1 cellular context compared by ENCODE assay signal in the genomic region with DNA sequence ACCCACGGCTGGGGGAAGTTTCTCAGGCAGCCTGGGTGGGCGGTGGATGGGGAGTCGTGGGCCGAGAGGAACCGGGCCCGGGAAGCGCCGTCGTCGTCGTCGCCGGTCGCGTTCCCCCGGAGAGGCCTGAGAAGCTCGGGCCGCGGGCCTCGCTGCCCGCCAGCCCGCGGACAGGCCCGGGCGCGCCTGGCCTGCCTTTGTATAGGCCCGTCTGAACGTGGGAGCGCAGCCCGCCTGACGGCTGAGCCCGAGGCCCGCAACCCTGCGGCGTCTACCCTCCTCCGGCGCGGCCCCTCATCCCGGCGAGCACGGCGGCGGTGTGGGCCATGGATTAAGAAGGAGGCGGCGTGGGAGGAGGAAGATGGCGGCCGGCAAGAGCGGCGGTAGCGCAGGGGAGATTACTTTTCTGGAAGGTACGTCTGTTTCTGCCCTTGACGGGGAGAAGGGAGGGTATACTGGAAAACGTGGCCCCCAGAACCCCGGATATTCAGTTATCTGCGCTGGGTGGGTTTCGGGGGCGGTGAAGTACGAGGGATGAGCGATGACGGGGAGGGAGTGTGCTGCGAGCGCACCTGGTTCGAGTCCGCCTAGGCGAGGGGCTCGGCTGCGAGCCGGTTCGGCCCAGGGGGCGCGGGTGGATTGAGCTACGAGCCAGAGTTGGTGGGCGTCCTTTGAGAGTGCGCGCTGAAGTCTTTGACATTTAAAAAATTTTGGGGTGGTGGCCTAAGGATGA.
TF ChIP-seq lines count a peak whose summit lies in the region.

No MANE protein-coding gene starts in this region.

TF ChIP-seq in HepG2, 621 proteins besides CTCF, POLR2A, EP300 and RAD21 (continued from another document and continues in another):
- TF ChIP-seq, protein P1, sequence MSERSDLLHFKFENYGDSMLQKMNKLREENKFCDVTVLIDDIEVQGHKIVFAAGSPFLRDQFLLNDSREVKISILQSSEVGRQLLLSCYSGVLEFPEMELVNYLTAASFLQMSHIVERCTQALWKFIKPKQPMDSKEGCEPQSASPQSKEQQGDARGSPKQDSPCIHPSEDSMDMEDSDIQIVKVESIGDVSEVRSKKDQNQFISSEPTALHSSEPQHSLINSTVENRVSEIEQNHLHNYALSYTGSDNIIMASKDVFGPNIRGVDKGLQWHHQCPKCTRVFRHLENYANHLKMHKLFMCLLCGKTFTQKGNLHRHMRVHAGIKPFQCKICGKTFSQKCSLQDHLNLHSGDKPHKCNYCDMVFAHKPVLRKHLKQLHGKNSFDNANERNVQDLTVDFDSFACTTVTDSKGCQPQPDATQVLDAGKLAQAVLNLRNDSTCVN (CRISPR knock-in tag; IDR thresholded peaks at IDR 0.05; ENCODE audit: borderline replicate concordance) = no peak
- no peak for TF ChIP-seq ZEB1 (IDR thresholded peaks at IDR 0.05; ENCODE audit: insufficient replicate concordance, low read depth)
- TF ChIP-seq, protein P2, sequence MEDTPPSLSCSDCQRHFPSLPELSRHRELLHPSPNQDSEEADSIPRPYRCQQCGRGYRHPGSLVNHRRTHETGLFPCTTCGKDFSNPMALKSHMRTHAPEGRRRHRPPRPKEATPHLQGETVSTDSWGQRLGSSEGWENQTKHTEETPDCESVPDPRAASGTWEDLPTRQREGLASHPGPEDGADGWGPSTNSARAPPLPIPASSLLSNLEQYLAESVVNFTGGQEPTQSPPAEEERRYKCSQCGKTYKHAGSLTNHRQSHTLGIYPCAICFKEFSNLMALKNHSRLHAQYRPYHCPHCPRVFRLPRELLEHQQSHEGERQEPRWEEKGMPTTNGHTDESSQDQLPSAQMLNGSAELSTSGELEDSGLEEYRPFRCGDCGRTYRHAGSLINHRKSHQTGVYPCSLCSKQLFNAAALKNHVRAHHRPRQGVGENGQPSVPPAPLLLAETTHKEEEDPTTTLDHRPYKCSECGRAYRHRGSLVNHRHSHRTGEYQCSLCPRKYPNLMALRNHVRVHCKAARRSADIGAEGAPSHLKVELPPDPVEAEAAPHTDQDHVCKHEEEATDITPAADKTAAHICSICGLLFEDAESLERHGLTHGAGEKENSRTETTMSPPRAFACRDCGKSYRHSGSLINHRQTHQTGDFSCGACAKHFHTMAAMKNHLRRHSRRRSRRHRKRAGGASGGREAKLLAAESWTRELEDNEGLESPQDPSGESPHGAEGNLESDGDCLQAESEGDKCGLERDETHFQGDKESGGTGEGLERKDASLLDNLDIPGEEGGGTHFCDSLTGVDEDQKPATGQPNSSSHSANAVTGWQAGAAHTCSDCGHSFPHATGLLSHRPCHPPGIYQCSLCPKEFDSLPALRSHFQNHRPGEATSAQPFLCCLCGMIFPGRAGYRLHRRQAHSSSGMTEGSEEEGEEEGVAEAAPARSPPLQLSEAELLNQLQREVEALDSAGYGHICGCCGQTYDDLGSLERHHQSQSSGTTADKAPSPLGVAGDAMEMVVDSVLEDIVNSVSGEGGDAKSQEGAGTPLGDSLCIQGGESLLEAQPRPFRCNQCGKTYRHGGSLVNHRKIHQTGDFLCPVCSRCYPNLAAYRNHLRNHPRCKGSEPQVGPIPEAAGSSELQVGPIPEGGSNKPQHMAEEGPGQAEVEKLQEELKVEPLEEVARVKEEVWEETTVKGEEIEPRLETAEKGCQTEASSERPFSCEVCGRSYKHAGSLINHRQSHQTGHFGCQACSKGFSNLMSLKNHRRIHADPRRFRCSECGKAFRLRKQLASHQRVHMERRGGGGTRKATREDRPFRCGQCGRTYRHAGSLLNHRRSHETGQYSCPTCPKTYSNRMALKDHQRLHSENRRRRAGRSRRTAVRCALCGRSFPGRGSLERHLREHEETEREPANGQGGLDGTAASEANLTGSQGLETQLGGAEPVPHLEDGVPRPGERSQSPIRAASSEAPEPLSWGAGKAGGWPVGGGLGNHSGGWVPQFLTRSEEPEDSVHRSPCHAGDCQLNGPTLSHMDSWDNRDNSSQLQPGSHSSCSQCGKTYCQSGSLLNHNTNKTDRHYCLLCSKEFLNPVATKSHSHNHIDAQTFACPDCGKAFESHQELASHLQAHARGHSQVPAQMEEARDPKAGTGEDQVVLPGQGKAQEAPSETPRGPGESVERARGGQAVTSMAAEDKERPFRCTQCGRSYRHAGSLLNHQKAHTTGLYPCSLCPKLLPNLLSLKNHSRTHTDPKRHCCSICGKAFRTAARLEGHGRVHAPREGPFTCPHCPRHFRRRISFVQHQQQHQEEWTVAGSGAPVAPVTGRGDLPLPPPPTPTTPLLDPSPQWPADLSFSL (CRISPR knock-in tag; IDR thresholded peaks at IDR 0.05) = no peak
- TF ChIP-seq ZBTB7B (CRISPR knock-in tag; IDR thresholded peaks at IDR 0.05) = no peak; the same call in 1 of the 2 replicates
- TF ChIP-seq, protein P3, sequence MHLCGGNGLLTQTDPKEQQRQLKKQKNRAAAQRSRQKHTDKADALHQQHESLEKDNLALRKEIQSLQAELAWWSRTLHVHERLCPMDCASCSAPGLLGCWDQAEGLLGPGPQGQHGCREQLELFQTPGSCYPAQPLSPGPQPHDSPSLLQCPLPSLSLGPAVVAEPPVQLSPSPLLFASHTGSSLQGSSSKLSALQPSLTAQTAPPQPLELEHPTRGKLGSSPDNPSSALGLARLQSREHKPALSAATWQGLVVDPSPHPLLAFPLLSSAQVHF (CRISPR knock-in tag; IDR thresholded peaks at IDR 0.05) = no peak; the same call in 1 of the 2 replicates
- no peak for TF ChIP-seq DNMT3B (CRISPR knock-in tag; conservative IDR thresholded peaks at IDR 0.05)
- peak; percentile 28; the same call in 1 of the 2 replicates for TF ChIP-seq TMF1 (CRISPR knock-in tag; IDR thresholded peaks at IDR 0.05; ENCODE audit: low read depth)
- peak; percentile 5; the same call in 1 of the 2 replicates for TF ChIP-seq ZNF670 (CRISPR knock-in tag; IDR thresholded peaks at IDR 0.05; ENCODE audit: borderline replicate concordance)
- no peak for TF ChIP-seq ZNF180 (CRISPR knock-in tag; IDR thresholded peaks at IDR 0.05; ENCODE audit: borderline replicate concordance, low read depth)
- no peak for TF ChIP-seq ZNF235 (CRISPR knock-in tag; IDR thresholded peaks at IDR 0.05; ENCODE audit: borderline replicate concordance)
- no peak for TF ChIP-seq FOXK2 (IDR thresholded peaks at IDR 0.05)
- TF ChIP-seq, protein P4, sequence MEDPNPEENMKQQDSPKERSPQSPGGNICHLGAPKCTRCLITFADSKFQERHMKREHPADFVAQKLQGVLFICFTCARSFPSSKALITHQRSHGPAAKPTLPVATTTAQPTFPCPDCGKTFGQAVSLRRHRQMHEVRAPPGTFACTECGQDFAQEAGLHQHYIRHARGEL (CRISPR knock-in tag; IDR thresholded peaks at IDR 0.05) = no peak
- no peak for TF ChIP-seq CBX2 (IDR thresholded peaks at IDR 0.05; ENCODE audit: low read depth, low read length)
- no peak for TF ChIP-seq CBX2 (CRISPR knock-in tag; IDR thresholded peaks at IDR 0.05; ENCODE audit: low read depth)
- no peak for TF ChIP-seq ZNF552 (CRISPR knock-in tag; IDR thresholded peaks at IDR 0.05; ENCODE audit: borderline replicate concordance)
- 0 out of 2 replicates have a peak, but pooled peaks have one; percentile 51 for TF ChIP-seq GFI1 (CRISPR knock-in tag; IDR thresholded peaks at IDR 0.05; ENCODE audit: borderline replicate concordance)
- TF ChIP-seq SP5 (CRISPR knock-in tag; IDR thresholded peaks at IDR 0.05; ENCODE audit: borderline replicate concordance, low read depth) = no peak
- no peak; the same call in 1 of the 2 replicates for TF ChIP-seq ZNF256 (CRISPR knock-in tag; conservative IDR thresholded peaks at IDR 0.05)
- TF ChIP-seq SRF (IDR thresholded peaks at IDR 0.05; ENCODE audit: low read depth, low read length) = no peak
- TF ChIP-seq RARA (CRISPR knock-in tag; IDR thresholded peaks at IDR 0.05) = no peak
- TF ChIP-seq, protein P5, sequence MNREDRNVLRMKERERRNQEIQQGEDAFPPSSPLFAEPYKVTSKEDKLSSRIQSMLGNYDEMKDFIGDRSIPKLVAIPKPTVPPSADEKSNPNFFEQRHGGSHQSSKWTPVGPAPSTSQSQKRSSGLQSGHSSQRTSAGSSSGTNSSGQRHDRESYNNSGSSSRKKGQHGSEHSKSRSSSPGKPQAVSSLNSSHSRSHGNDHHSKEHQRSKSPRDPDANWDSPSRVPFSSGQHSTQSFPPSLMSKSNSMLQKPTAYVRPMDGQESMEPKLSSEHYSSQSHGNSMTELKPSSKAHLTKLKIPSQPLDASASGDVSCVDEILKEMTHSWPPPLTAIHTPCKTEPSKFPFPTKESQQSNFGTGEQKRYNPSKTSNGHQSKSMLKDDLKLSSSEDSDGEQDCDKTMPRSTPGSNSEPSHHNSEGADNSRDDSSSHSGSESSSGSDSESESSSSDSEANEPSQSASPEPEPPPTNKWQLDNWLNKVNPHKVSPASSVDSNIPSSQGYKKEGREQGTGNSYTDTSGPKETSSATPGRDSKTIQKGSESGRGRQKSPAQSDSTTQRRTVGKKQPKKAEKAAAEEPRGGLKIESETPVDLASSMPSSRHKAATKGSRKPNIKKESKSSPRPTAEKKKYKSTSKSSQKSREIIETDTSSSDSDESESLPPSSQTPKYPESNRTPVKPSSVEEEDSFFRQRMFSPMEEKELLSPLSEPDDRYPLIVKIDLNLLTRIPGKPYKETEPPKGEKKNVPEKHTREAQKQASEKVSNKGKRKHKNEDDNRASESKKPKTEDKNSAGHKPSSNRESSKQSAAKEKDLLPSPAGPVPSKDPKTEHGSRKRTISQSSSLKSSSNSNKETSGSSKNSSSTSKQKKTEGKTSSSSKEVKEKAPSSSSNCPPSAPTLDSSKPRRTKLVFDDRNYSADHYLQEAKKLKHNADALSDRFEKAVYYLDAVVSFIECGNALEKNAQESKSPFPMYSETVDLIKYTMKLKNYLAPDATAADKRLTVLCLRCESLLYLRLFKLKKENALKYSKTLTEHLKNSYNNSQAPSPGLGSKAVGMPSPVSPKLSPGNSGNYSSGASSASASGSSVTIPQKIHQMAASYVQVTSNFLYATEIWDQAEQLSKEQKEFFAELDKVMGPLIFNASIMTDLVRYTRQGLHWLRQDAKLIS (CRISPR knock-in tag; IDR thresholded peaks at IDR 0.05) = no peak
- peak; percentile 34; the same call in 1 of the 2 replicates for TF ChIP-seq NFKBIZ (CRISPR knock-in tag; IDR thresholded peaks at IDR 0.05)
- no peak for TF ChIP-seq ZNF775 (CRISPR knock-in tag; IDR thresholded peaks at IDR 0.05; ENCODE audit: borderline replicate concordance)
- TF ChIP-seq, protein P6, sequence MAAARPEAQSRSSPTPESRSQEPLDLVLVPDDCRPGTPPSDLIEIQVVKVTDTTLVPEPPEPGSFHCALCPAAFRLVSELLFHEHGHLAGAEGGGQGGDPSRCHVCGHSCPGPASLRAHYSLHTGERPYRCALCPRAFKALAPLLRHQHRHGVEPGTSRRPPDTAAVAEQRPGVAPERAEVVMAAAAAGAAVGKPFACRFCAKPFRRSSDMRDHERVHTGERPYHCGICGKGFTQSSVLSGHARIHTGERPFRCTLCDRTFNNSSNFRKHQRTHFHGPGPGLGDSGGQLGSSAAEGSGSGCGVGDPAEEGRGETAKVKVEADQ (CRISPR knock-in tag; IDR thresholded peaks at IDR 0.05; ENCODE audit: borderline replicate concordance) = peak; percentile 86; the same call in 1 of the 2 replicates
- TF ChIP-seq, protein P7, sequence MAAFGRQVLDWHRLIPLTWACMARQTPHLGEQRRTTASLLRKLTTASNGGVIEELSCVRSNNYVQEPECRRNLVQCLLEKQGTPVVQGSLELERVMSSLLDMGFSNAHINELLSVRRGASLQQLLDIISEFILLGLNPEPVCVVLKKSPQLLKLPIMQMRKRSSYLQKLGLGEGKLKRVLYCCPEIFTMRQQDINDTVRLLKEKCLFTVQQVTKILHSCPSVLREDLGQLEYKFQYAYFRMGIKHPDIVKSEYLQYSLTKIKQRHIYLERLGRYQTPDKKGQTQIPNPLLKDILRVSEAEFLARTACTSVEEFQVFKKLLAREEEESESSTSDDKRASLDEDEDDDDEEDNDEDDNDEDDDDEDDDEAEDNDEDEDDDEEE (CRISPR knock-in tag; IDR thresholded peaks at IDR 0.05) = peak; percentile 79
- no peak for TF ChIP-seq ATF1 (CRISPR knock-in tag; IDR thresholded peaks at IDR 0.05)
- TF ChIP-seq, protein P8, sequence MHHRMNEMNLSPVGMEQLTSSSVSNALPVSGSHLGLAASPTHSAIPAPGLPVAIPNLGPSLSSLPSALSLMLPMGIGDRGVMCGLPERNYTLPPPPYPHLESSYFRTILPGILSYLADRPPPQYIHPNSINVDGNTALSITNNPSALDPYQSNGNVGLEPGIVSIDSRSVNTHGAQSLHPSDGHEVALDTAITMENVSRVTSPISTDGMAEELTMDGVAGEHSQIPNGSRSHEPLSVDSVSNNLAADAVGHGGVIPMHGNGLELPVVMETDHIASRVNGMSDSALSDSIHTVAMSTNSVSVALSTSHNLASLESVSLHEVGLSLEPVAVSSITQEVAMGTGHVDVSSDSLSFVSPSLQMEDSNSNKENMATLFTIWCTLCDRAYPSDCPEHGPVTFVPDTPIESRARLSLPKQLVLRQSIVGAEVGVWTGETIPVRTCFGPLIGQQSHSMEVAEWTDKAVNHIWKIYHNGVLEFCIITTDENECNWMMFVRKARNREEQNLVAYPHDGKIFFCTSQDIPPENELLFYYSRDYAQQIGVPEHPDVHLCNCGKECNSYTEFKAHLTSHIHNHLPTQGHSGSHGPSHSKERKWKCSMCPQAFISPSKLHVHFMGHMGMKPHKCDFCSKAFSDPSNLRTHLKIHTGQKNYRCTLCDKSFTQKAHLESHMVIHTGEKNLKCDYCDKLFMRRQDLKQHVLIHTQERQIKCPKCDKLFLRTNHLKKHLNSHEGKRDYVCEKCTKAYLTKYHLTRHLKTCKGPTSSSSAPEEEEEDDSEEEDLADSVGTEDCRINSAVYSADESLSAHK (CRISPR knock-in tag; IDR thresholded peaks at IDR 0.05; ENCODE audit: borderline replicate concordance) = no peak
- TF ChIP-seq, protein P9, sequence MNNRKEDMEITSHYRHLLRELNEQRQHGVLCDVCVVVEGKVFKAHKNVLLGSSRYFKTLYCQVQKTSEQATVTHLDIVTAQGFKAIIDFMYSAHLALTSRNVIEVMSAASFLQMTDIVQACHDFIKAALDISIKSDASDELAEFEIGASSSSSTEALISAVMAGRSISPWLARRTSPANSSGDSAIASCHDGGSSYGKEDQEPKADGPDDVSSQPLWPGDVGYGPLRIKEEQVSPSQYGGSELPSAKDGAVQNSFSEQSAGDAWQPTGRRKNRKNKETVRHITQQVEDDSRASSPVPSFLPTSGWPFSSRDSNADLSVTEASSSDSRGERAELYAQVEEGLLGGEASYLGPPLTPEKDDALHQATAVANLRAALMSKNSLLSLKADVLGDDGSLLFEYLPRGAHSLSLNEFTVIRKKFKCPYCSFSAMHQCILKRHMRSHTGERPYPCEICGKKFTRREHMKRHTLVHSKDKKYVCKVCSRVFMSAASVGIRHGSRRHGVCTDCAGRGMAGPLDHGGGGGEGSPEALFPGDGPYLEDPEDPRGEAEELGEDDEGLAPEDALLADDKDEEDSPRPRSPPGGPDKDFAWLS (CRISPR knock-in tag; IDR thresholded peaks at IDR 0.05; ENCODE audit: borderline replicate concordance) = no peak
- TF ChIP-seq, protein P10, sequence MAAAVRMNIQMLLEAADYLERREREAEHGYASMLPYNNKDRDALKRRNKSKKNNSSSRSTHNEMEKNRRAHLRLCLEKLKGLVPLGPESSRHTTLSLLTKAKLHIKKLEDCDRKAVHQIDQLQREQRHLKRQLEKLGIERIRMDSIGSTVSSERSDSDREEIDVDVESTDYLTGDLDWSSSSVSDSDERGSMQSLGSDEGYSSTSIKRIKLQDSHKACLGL (CRISPR knock-in tag; IDR thresholded peaks at IDR 0.05) = no peak; the same call in 1 of the 2 replicates
- TF ChIP-seq ZNF550 (CRISPR knock-in tag; IDR thresholded peaks at IDR 0.05; ENCODE audit: borderline replicate concordance) = no peak; the same call in 1 of the 2 replicates
- TF ChIP-seq HIVEP1 (CRISPR knock-in tag; IDR thresholded peaks at IDR 0.05) = no peak
- no peak for TF ChIP-seq SNRNP70 (IDR thresholded peaks at IDR 0.05; ENCODE audit: low read depth, low read length)
- peak; percentile 84 for TF ChIP-seq RBM39 (IDR thresholded peaks at IDR 0.05; ENCODE audit: low read depth, low read length, poor library complexity, severe bottlenecking)
